Comparison of ENCODE assay signal across 1 cellular context in the genomic region with DNA sequence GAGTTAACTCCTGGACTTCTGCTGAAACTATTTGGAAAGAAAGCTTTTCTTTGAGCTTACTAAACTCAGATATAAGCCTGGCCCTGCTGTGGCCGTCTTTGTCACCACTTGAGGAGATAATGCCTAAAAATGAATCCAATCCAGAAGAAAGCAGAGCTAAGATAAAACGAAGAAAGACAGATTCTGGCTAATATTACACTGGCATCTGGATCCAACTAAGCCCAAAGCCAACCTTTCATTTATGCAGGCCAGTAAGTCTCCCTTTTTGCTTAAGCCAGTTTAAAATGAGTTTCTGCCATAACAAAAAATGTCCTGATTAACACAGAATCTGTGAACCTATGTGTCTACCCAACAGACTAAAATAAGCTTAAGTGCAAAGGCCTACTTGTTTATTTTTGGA.
TF ChIP-seq lines count a peak whose summit lies in the region.

No MANE protein-coding gene starts in this region.

TF ChIP-seq in GM23338, 12 proteins besides CTCF, POLR2A, EP300 and RAD21:
- TF ChIP-seq, protein P1, sequence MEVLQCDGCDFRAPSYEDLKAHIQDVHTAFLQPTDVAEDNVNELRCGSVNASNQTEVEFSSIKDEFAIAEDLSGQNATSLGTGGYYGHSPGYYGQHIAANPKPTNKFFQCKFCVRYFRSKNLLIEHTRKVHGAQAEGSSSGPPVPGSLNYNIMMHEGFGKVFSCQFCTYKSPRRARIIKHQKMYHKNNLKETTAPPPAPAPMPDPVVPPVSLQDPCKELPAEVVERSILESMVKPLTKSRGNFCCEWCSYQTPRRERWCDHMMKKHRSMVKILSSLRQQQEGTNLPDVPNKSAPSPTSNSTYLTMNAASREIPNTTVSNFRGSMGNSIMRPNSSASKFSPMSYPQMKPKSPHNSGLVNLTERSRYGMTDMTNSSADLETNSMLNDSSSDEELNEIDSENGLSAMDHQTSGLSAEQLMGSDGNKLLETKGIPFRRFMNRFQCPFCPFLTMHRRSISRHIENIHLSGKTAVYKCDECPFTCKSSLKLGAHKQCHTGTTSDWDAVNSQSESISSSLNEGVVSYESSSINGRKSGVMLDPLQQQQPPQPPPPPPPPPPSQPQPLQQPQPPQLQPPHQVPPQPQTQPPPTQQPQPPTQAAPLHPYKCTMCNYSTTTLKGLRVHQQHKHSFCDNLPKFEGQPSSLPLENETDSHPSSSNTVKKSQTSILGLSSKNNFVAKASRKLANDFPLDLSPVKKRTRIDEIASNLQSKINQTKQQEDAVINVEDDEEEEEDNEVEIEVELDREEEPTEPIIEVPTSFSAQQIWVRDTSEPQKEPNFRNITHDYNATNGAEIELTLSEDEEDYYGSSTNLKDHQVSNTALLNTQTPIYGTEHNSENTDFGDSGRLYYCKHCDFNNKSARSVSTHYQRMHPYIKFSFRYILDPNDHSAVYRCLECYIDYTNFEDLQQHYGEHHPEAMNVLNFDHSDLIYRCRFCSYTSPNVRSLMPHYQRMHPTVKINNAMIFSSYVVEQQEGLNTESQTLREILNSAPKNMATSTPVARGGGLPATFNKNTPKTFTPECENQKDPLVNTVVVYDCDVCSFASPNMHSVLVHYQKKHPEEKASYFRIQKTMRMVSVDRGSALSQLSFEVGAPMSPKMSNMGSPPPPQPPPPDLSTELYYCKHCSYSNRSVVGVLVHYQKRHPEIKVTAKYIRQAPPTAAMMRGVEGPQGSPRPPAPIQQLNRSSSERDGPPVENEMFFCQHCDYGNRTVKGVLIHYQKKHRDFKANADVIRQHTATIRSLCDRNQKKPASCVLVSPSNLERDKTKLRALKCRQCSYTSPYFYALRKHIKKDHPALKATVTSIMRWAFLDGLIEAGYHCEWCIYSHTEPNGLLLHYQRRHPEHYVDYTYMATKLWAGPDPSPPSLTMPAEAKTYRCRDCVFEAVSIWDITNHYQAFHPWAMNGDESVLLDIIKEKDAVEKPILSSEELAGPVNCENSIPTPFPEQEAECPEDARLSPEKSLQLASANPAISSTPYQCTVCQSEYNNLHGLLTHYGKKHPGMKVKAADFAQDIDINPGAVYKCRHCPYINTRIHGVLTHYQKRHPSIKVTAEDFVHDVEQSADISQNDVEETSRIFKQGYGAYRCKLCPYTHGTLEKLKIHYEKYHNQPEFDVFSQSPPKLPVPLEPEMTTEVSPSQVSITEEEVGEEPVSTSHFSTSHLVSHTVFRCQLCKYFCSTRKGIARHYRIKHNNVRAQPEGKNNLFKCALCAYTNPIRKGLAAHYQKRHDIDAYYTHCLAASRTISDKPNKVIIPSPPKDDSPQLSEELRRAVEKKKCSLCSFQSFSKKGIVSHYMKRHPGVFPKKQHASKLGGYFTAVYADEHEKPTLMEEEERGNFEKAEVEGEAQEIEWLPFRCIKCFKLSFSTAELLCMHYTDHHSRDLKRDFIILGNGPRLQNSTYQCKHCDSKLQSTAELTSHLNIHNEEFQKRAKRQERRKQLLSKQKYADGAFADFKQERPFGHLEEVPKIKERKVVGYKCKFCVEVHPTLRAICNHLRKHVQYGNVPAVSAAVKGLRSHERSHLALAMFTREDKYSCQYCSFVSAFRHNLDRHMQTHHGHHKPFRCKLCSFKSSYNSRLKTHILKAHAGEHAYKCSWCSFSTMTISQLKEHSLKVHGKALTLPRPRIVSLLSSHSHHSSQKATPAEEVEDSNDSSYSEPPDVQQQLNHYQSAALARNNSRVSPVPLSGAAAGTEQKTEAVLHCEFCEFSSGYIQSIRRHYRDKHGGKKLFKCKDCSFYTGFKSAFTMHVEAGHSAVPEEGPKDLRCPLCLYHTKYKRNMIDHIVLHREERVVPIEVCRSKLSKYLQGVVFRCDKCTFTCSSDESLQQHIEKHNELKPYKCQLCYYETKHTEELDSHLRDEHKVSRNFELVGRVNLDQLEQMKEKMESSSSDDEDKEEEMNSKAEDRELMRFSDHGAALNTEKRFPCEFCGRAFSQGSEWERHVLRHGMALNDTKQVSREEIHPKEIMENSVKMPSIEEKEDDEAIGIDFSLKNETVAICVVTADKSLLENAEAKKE (CRISPR knock-in tag; IDR thresholded peaks at IDR 0.05), result no peak
- TF ChIP-seq EZH2phosphoT487 (IDR thresholded peaks at IDR 0.05; ENCODE audit: unreplicated experiment) (no peak), NANOG (IDR thresholded peaks at IDR 0.05; ENCODE audit: borderline replicate concordance) (no peak), EZH2 (IDR thresholded peaks at IDR 0.05; ENCODE audit: low read depth, unreplicated experiment) (no peak), CREB1 (CRISPR knock-in tag; IDR thresholded peaks at IDR 0.05; ENCODE audit: low read depth) (no peak), POLR2AphosphoS5 (IDR thresholded peaks at IDR 0.05; ENCODE audit: low read depth) (no peak), JUNB (IDR thresholded peaks at IDR 0.05; ENCODE audit: unreplicated experiment) (no peak), STAT1 (IDR thresholded peaks at IDR 0.05; ENCODE audit: unreplicated experiment) (no peak), ZNF114 (CRISPR knock-in tag; IDR thresholded peaks at IDR 0.05) (no peak), ZNF331 (CRISPR knock-in tag; IDR thresholded peaks at IDR 0.05; ENCODE audit: low read depth) (no peak)
- TF ChIP-seq, protein P2, sequence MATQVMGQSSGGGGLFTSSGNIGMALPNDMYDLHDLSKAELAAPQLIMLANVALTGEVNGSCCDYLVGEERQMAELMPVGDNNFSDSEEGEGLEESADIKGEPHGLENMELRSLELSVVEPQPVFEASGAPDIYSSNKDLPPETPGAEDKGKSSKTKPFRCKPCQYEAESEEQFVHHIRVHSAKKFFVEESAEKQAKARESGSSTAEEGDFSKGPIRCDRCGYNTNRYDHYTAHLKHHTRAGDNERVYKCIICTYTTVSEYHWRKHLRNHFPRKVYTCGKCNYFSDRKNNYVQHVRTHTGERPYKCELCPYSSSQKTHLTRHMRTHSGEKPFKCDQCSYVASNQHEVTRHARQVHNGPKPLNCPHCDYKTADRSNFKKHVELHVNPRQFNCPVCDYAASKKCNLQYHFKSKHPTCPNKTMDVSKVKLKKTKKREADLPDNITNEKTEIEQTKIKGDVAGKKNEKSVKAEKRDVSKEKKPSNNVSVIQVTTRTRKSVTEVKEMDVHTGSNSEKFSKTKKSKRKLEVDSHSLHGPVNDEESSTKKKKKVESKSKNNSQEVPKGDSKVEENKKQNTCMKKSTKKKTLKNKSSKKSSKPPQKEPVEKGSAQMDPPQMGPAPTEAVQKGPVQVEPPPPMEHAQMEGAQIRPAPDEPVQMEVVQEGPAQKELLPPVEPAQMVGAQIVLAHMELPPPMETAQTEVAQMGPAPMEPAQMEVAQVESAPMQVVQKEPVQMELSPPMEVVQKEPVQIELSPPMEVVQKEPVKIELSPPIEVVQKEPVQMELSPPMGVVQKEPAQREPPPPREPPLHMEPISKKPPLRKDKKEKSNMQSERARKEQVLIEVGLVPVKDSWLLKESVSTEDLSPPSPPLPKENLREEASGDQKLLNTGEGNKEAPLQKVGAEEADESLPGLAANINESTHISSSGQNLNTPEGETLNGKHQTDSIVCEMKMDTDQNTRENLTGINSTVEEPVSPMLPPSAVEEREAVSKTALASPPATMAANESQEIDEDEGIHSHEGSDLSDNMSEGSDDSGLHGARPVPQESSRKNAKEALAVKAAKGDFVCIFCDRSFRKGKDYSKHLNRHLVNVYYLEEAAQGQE (IDR thresholded peaks at IDR 0.05; ENCODE audit: unreplicated experiment), result no peak
- TF ChIP-seq, protein P3, sequence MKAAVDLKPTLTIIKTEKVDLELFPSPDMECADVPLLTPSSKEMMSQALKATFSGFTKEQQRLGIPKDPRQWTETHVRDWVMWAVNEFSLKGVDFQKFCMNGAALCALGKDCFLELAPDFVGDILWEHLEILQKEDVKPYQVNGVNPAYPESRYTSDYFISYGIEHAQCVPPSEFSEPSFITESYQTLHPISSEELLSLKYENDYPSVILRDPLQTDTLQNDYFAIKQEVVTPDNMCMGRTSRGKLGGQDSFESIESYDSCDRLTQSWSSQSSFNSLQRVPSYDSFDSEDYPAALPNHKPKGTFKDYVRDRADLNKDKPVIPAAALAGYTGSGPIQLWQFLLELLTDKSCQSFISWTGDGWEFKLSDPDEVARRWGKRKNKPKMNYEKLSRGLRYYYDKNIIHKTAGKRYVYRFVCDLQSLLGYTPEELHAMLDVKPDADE (IDR thresholded peaks at IDR 0.05), result no peak
TF ChIP-seq in GM23338: peak in this region for 0.
